In genomic region chr3:126021702-126022101, GRCh38 we compare ENCODE assay signal across 28 cellular contexts. TPM values are rescaled to one million over a fixed set of nuclear protein-coding genes. Genes with fewer than 3 reads are reported as not detected.
"Had no signal": no experiment of that assay in that cellular context is flagged by ENCODE, and none has a peak within 500 bp of the region (broad histone marks: within the 10 kb centered on the region; RNA-seq: fewer than 3 reads in every experiment).

No MANE protein-coding gene starts in this region.

- H3K4me2 ChIP-seq: SK-N-SH had no signal

- H3K27me3 Mint-ChIP-seq: activated CD8-positive, alpha-beta T cell treated with anti-CD3 and anti-CD28 coated beads for 36 hours; activated naive CD8-positive, alpha-beta T cell treated with anti-CD3 and anti-CD28 coated beads, Interleukin-2, amount 10 ng/mL, durations not matched to agents 7 days and 5 days had no signal

- H3K27ac Mint-ChIP-seq: activated CD8-positive, alpha-beta T cell treated with anti-CD3 and anti-CD28 coated beads for 36 hours; activated naive CD8-positive, alpha-beta T cell treated with anti-CD3 and anti-CD28 coated beads, Interleukin-2, amount 10 ng/mL, durations not matched to agents 7 days and 5 days had no signal

- H3K9me3 Mint-ChIP-seq: activated CD8-positive, alpha-beta T cell treated with anti-CD3 and anti-CD28 coated beads for 36 hours; activated naive CD8-positive, alpha-beta T cell treated with anti-CD3 and anti-CD28 coated beads, Interleukin-2, amount 10 ng/mL, durations not matched to agents 7 days and 5 days had no signal

- H3K27ac ChIP-seq: adrenal gland, SJCRH30, VCaP had no signal

- H3K27me3 ChIP-seq: adrenal gland, MG63, SJCRH30 had no signal

- H3K4me1 ChIP-seq: adrenal gland, SJCRH30 had no signal

- H3K4me3 Mint-ChIP-seq: activated CD8-positive, alpha-beta T cell treated with anti-CD3 and anti-CD28 coated beads for 36 hours; activated naive CD8-positive, alpha-beta T cell treated with anti-CD3 and anti-CD28 coated beads, Interleukin-2, amount 10 ng/mL, durations not matched to agents 7 days and 5 days had no signal

- H3K9me3 ChIP-seq: adrenal gland, MG63, SJCRH30, SK-N-SH had no signal

- H3K9ac ChIP-seq: SK-N-SH had no signal

- H3K36me3 ChIP-seq: MG63, SJCRH30 had no signal

- ATAC-seq: activated CD4-positive, CD25-positive, alpha-beta regulatory T cell treated with anti-CD3 and anti-CD28 coated beads, Interleukin-2, amount 50 U/mL, for 24 hours; activated CD8-positive, alpha-beta T cell treated with anti-CD3 and anti-CD28 coated beads for 36 hours; Panc1; Right ventricle myocardium inferior had no signal

- H3K4me3 ChIP-seq: adrenal gland, MG63, SJCRH30 had no signal

- DNase-seq: activated CD4-positive, alpha-beta T cell treated with anti-CD3 and anti-CD28 coated beads for 4 hours; activated CD8-positive, alpha-beta memory T cell treated with anti-CD3 and anti-CD28 coated beads, Interleukin-2, amount 50 U/mL, for 48 hours; activated CD8-positive, alpha-beta T cell treated with anti-CD3 and anti-CD28 coated beads for 36 hours; activated naive CD4-positive, alpha-beta T cell treated with anti-CD3 and anti-CD28 coated beads, Interleukin-2, amount 50 U/mL, for 16 hours; activated naive CD8-positive, alpha-beta T cell treated with anti-CD3 and anti-CD28 coated beads, Interleukin-2, amount 10 ng/mL, durations not matched to agents 7 days and 5 days; activated T-cell treated with anti-CD3 and anti-CD28 coated beads, Interleukin-2, amount 50 U/mL, for 1 hour; adrenal gland; anterior cingulate cortex; MG63; MV-4-11; NCI-H1092 treated with DMSO at 0.1 percent for 48 hours; NCI-H1417 treated with DMSO at 0.1 percent for 48 hours; NCI-H1930; NCI-H2107; NCI-H345; NCI-H510A; NCI-H526 treated with DMSO at 0.1 percent for 48 hours; NK-92 treated with Interleukin-12 subunit alpha and Interleukin-12 subunit beta, amount 100 ng/mL, for 24 hours; OCI-M1; RPMI8226; SJCRH30; SK-N-SH; T-helper 1 cell had no signal

RNA-seq across cellular contexts. Expression of gene ROPN1B, which starts 52.7 kb away (rescaled TPM):
- total RNA-seq: activated CD8-positive, alpha-beta T cell treated with anti-CD3 and anti-CD28 coated beads for 36 hours; activated naive CD8-positive, alpha-beta T cell treated with anti-CD3 and anti-CD28 coated beads, Interleukin-2, amount 10 ng/mL, durations not matched to agents 7 days and 5 days; SJCRH30; T-helper 2 cell treated with Interferon-gamma antibody and Interleukin-4, amounts not matched to agents 100 ng/mL and 5 ng/mL, for 36 hours had no signal
- polyA plus RNA-seq: SK-N-SH had no signal
